Comparison of ENCODE assay signal across 14 cellular contexts in genomic region chr1:93034397-93034796, GRCh38. TPM values are rescaled to one million over a fixed set of nuclear protein-coding genes. Genes with fewer than 3 reads are reported as not detected.
DNase-seq lines count a peak whose midpoint lies in the region; ATAC-seq, FAIRE-seq and TF ChIP-seq lines count a peak whose summit lies in the region.
"Had no signal": no experiment of that assay in that cellular context is flagged by ENCODE, and none has a peak within 500 bp of the region (broad histone marks: within the 10 kb centered on the region; RNA-seq: fewer than 3 reads in every experiment).

No MANE protein-coding gene starts in this region.

- intact Hi-C loops in HepG2 (cut with micrococcal nuclease; ENCODE audit: unreplicated experiment) = no loop called here
- intact Hi-C loops in right lobe of liver (cut with DNase I) = no loop called here

- H3K9me2 ChIP-seq in Karpas-422 (replicated peaks; ENCODE audit: insufficient read depth, low read length) (no peaks in the 10 kb centered on the region), SU-DHL-6 (replicated peaks; ENCODE audit: insufficient read depth, low read length) (no peaks in the 10 kb centered on the region), hepatocyte (replicated peaks; ENCODE audit: insufficient read depth) (no peaks in the 10 kb centered on the region)

- H3K9me3 ChIP-seq in HepG2 (ENCODE audit: low read length) = no peaks in the 10 kb centered on the region
- H3K9me3 ChIP-seq in right lobe of liver = no peaks in the 10 kb centered on the region
- no peaks in the 10 kb centered on the region for H3K9me3 ChIP-seq in Karpas-422 (ENCODE audit: low read length)
- no peaks in the 10 kb centered on the region for H3K9me3 ChIP-seq in SU-DHL-6 (ENCODE audit: insufficient read depth, low read length)
- no peaks in the 10 kb centered on the region for H3K9me3 ChIP-seq in smooth muscle cell (replicated peaks; ENCODE audit: low read depth)
- H3K9me3 ChIP-seq in hepatocyte (ENCODE audit: low read depth) = no peaks in the 10 kb centered on the region

- no peak overlapping the region for H3K27ac ChIP-seq in HepG2 (ENCODE audit: extremely low read length, insufficient read depth, low read length)
- no peak overlapping the region for H3K27ac ChIP-seq in right lobe of liver
- peak overlapping the region; percentile 95 for H3K27ac ChIP-seq in Karpas-422 (ENCODE audit: low read length)
- peak overlapping the region; percentile 78 for H3K27ac ChIP-seq in SU-DHL-6 (ENCODE audit: low read depth, low read length)
- no peak overlapping the region for H3K27ac ChIP-seq in smooth muscle cell (ENCODE audit: low read depth)
- no peak overlapping the region for H3K27ac ChIP-seq in hepatocyte
- H3K27ac ChIP-seq: 22Rv1 had no signal

- H2AFZ ChIP-seq in HepG2 (ENCODE audit: low read length) (no peak overlapping the region), Karpas-422 (ENCODE audit: low read length) (no peak overlapping the region), SU-DHL-6 (ENCODE audit: low read depth, low read length, severe bottlenecking) (peak overlapping the region; percentile 22), smooth muscle cell (ENCODE audit: low read depth) (no peak overlapping the region), hepatocyte (no peak overlapping the region)
- H2AFZ ChIP-seq: GM23338 had no signal

- POLR2A ChIA-PET in HepG2 (lab: Yijun Ruan, JAX) = no interaction called here

- H3K4me3 ChIP-seq in HepG2 (replicated peaks in 1 of 3; ENCODE audit: insufficient read depth in 1 of 3, low read depth in 2 of 3, low read length in 3 of 3) (no peak overlapping the region), right lobe of liver (no peak overlapping the region), Karpas-422 (ENCODE audit: low read length) (no peak overlapping the region), SU-DHL-6 (ENCODE audit: insufficient read depth, low read length, poor library complexity, severe bottlenecking) (no peak overlapping the region), smooth muscle cell (no peak overlapping the region), hepatocyte (no peak overlapping the region)
- H3K4me3 ChIP-seq: GM23338 had no signal

- BruUV-seq in HepG2 (replicated peaks; lab: Mats Ljungman, UMichigan) = no TSS peak

- FAIRE-seq in HepG2 (lab: Jason Lieb, UNC) = no peak

- CTCF ChIA-PET in HepG2 (lab: Yijun Ruan, JAX; ENCODE audit: low intra/inter-chr PET ratio, low total read pairs) = no interaction called here

- H3K4me2 ChIP-seq in HepG2 (ENCODE audit: low read depth, low read length) (no peak overlapping the region), Karpas-422 (ENCODE audit: low read depth, low read length, poor library complexity, severe bottlenecking) (no peak overlapping the region), SU-DHL-6 (ENCODE audit: low read depth, low read length, poor library complexity, severe bottlenecking) (peak overlapping the region; percentile 66), smooth muscle cell (no peak overlapping the region), hepatocyte (no peak overlapping the region)
- H3K4me2 ChIP-seq: GM23338 had no signal

- H3K36me3 ChIP-seq in HepG2 (replicated peaks in 1 of 2; ENCODE audit: control insufficient read depth in 1 of 2, insufficient read depth in 2 of 2, low read length in 2 of 2) (no peaks in the 10 kb centered on the region), right lobe of liver (no peaks in the 10 kb centered on the region), Karpas-422 (ENCODE audit: insufficient read depth, low read length) (no peaks in the 10 kb centered on the region), SU-DHL-6 (ENCODE audit: low read length) (no peaks in the 10 kb centered on the region), smooth muscle cell (ENCODE audit: low read depth) (no peaks in the 10 kb centered on the region), hepatocyte (replicated peaks; ENCODE audit: insufficient read depth, low read depth) (no peaks in the 10 kb centered on the region)

- H3K79me2 ChIP-seq in HepG2 (ENCODE audit: insufficient read depth, low read length) = no peaks in the 10 kb centered on the region
- H3K79me2 ChIP-seq in Karpas-422 (ENCODE audit: low read length) = no peaks in the 10 kb centered on the region
- no peaks in the 10 kb centered on the region for H3K79me2 ChIP-seq in SU-DHL-6 (ENCODE audit: insufficient read depth, low read length)
- H3K79me2 ChIP-seq in smooth muscle cell (ENCODE audit: low read depth) = no peaks in the 10 kb centered on the region
- no peaks in the 10 kb centered on the region for H3K79me2 ChIP-seq in hepatocyte

- H3K4me1 ChIP-seq in HepG2 (ENCODE audit: insufficient read depth, low read length) (peaks cover 6% of the 10 kb centered on the region; the same call in 1 of the 2 replicates), right lobe of liver (no peaks in the 10 kb centered on the region), Karpas-422 (ENCODE audit: low read length) (peaks cover 72% of the 10 kb centered on the region), smooth muscle cell (ENCODE audit: low read depth) (no peaks in the 10 kb centered on the region), hepatocyte (ENCODE audit: insufficient read depth) (no peaks in the 10 kb centered on the region)

- WGBS in HepG2 (ENCODE audit: low lambda C conversion rate) = 85% methylated on average over 1 of the region's 1 CpG
- WGBS in right lobe of liver (ENCODE audit: insufficient coverage, low coverage, low lambda C conversion rate, missing lambda C conversion rate) = 58% methylated on average over 1 of the region's 1 CpG
- WGBS in smooth muscle cell (ENCODE audit: low lambda C conversion rate) = 97% methylated on average over 1 of the region's 1 CpG
- WGBS in hepatocyte (ENCODE audit: low lambda C conversion rate, missing lambda C conversion rate) = 97% methylated on average over 1 of the region's 1 CpG

- TF ChIP-seq RAD21 in HepG2 (CRISPR knock-in tag; IDR thresholded peaks at IDR 0.05) = no peak

- peaks cover 18% of the 10 kb centered on the region; the same call in 1 of the 2 replicates for H3F3A ChIP-seq in SU-DHL-6 (ENCODE audit: insufficient read depth)
- no peaks in the 10 kb centered on the region for H3F3A ChIP-seq in smooth muscle cell (ENCODE audit: low read depth)

- TF ChIP-seq EP300 in HepG2 (IDR thresholded peaks at IDR 0.05; ENCODE audit: low read depth in 2 of 2, low read length in 2 of 2) = no peak
- TF ChIP-seq EP300 in HepG2 (CRISPR knock-in tag; IDR thresholded peaks at IDR 0.05; ENCODE audit: borderline replicate concordance) = no peak

- ATAC-seq in HepG2 (no peak), right lobe of liver (no peak), HG03095 (IDR thresholded peaks at IDR 0.05; ENCODE audit: unreplicated experiment) (no peak)
- ATAC-seq: GM23338 had no signal

- TF ChIP-seq POLR2A in HepG2 (IDR thresholded peaks at IDR 0.05; ENCODE audit: insufficient read depth in 1 of 2, low read depth in 2 of 2, low read length in 2 of 2) = no peak
- no peak for TF ChIP-seq POLR2A in right lobe of liver (IDR thresholded peaks at IDR 0.05)

- DNase-seq in HepG2 (ENCODE audit: low spot score) (no peak), right lobe of liver (no peak), Karpas-422 (no peak), smooth muscle cell (lab: John Stamatoyannopoulos, UW; ENCODE audit: unreplicated experiment) (no peak), hepatocyte (ENCODE audit: low spot score) (no peak)
- DNase-seq: C1 segment of cervical spinal cord; Calu3; CD4-positive, alpha-beta T cell; DMS 273 treated with DMSO at 0.1 percent for 48 hours; H7 had no signal

- H4K20me1 ChIP-seq in HepG2 (ENCODE audit: insufficient read depth, low read length) (no peaks in the 10 kb centered on the region), Karpas-422 (ENCODE audit: insufficient read depth, low read depth, low read length) (no peaks in the 10 kb centered on the region), SU-DHL-6 (ENCODE audit: low read depth, low read length) (no peaks in the 10 kb centered on the region), smooth muscle cell (ENCODE audit: low read depth) (no peaks in the 10 kb centered on the region), hepatocyte (ENCODE audit: insufficient read depth, poor library complexity, severe bottlenecking) (no peaks in the 10 kb centered on the region)

- in situ Hi-C loops in HepG2 (cut with HindIII; ENCODE audit: extremely low pct_ligation_motif_present, low pct_unique_long_range_greater_than_20kb) = no loop called here

- H3K9ac ChIP-seq in HepG2 (ENCODE audit: insufficient read depth, low read depth, low read length) (no peak overlapping the region), Karpas-422 (ENCODE audit: low read length) (no peak overlapping the region), SU-DHL-6 (ENCODE audit: low read length) (no peak overlapping the region), smooth muscle cell (ENCODE audit: low read depth) (no peak overlapping the region)

- no peaks in the 10 kb centered on the region for H3K27me3 ChIP-seq in HepG2 (ENCODE audit: control insufficient read depth in 1 of 2, insufficient read depth in 2 of 2, low read length in 2 of 2)
- H3K27me3 ChIP-seq in right lobe of liver = no peaks in the 10 kb centered on the region
- no peaks in the 10 kb centered on the region for H3K27me3 ChIP-seq in Karpas-422 (ENCODE audit: low read length)
- H3K27me3 ChIP-seq in SU-DHL-6 (ENCODE audit: low read length) = no peaks in the 10 kb centered on the region
- H3K27me3 ChIP-seq in smooth muscle cell (ENCODE audit: low read depth) = no peaks in the 10 kb centered on the region
- H3K27me3 ChIP-seq in hepatocyte = no peaks in the 10 kb centered on the region

- TF ChIP-seq CTCF in HepG2 (CRISPR knock-in tag; IDR thresholded peaks at IDR 0.05) = no peak
- TF ChIP-seq CTCF in right lobe of liver (IDR thresholded peaks at IDR 0.05) = no peak
- no peak for TF ChIP-seq CTCF in SU-DHL-6 (IDR thresholded peaks at IDR 0.05; ENCODE audit: insufficient read depth, low read length, poor library complexity, severe bottlenecking)
- no peak for TF ChIP-seq CTCF in smooth muscle cell (IDR thresholded peaks at IDR 0.05; ENCODE audit: borderline replicate concordance, insufficient read depth, poor library complexity, severe bottlenecking)
- TF ChIP-seq CTCF in hepatocyte (IDR thresholded peaks at IDR 0.05; ENCODE audit: poor library complexity) = no peak

RNA-seq across cellular contexts. Expression of gene MTF2, which starts 44.7 kb away (rescaled TPM):
- 53.9 and 75.1 TPM in 2 replicates for total RNA-seq in HepG2 (2016; rRNA removed; fragmentation: Illumina TruSeq; extraction: Trizol)
- 9.8 and 10.6 TPM in 2 replicates for total RNA-seq in HepG2 (2016; cell fraction: cytosol; rRNA removed; fragmentation: Illumina TruSeq; extraction: Trizol; ENCODE audit: low read depth)
- total RNA-seq in HepG2 (2016; cell fraction: insoluble cytoplasmic fraction; rRNA removed; fragmentation: Illumina TruSeq; extraction: Trizol) = 53.0 and 76.9 TPM in 2 replicates
- total RNA-seq in HepG2 (2016; cell fraction: membrane; rRNA removed; fragmentation: Illumina TruSeq; extraction: Trizol) = 20.9 and 22.0 TPM in 2 replicates
- total RNA-seq in HepG2 (2016; cell fraction: nucleus; rRNA removed; fragmentation: Illumina TruSeq; extraction: Trizol) = 50.0 and 51.5 TPM in 2 replicates
- polyA plus RNA-seq in HepG2 (2011; rRNA removed) = 31.6 and 48.7 TPM in 2 replicates
- 21.4 and 26.3 TPM in 2 replicates for polyA plus RNA-seq in HepG2 (2011; cell fraction: cytosol; rRNA removed)
- polyA plus RNA-seq in HepG2 (2011; cell fraction: nucleus; rRNA removed) = 15.3 and 16.2 TPM in 2 replicates
- polyA plus RNA-seq in HepG2 (2012) = 15.0 and 24.0 TPM in 2 replicates
- polyA plus RNA-seq in HepG2 (2016; cell fraction: cytosol; fragmentation: Illumina TruSeq; extraction: Trizol; ENCODE audit: low read depth) = 1.7 and 1.9 TPM in 2 replicates
- polyA plus RNA-seq in HepG2 (2016; cell fraction: insoluble cytoplasmic fraction; fragmentation: Illumina TruSeq; extraction: Trizol; ENCODE audit: low read depth) = 41.8 and 50.5 TPM in 2 replicates
- polyA plus RNA-seq in HepG2 (2016; cell fraction: membrane; fragmentation: Illumina TruSeq; extraction: Trizol; ENCODE audit: low read depth) = 6.2 and 6.4 TPM in 2 replicates
- polyA plus RNA-seq in HepG2 (2016; cell fraction: nucleus; fragmentation: Illumina TruSeq; extraction: Trizol; ENCODE audit: insufficient read depth, low read depth) = 37.1 and 45.5 TPM in 2 replicates
- polyA minus RNA-seq in HepG2 (2011; rRNA and poly(A)+ RNA removed; ENCODE audit: low replicate concordance) = 30.9 and 42.6 TPM in 2 replicates
- polyA minus RNA-seq in HepG2 (2011; cell fraction: cytosol; rRNA and poly(A)+ RNA removed) = 17.9 and 20.3 TPM in 2 replicates
- 88.8 and 102 TPM in 2 replicates for polyA minus RNA-seq in HepG2 (2011; cell fraction: nucleus; rRNA and poly(A)+ RNA removed)
- total RNA-seq in right lobe of liver = 1 to 10 TPM; 4.5 to 9.3 (median 7.1) TPM
- 34.6 and 36.3 TPM in 2 replicates for total RNA-seq in Karpas-422 (2014; rRNA removed; shearing (Covaris generic); ENCODE audit: low replicate concordance)
- total RNA-seq in smooth muscle cell = 41.2 and 41.7 TPM in 2 replicates
- 43.1 and 54.1 TPM in 2 replicates for polyA plus RNA-seq in smooth muscle cell
- 29.7 and 30.5 TPM in 2 replicates for total RNA-seq in hepatocyte
- 37.7 and 49.3 TPM in 2 replicates for polyA plus RNA-seq in hepatocyte

Comparison
In these comparisons a context has a peak if more than half of its experiments do, and no peak if none do; other contexts are left out.
1. H3K27ac ChIP-seq: peak in Karpas-422 (single experiment) and SU-DHL-6 (single experiment); none in HepG2 (single experiment), right lobe of liver (0 of 3), smooth muscle cell (single experiment) and hepatocyte (single experiment).